Comparison of ENCODE assay signal across 21 cellular contexts in genomic region chr7:24865994-24866615, GRCh38.
A peak's percentile ranks its signal among the peaks of the same experiment; 100 is the strongest.
DNase-seq lines count a peak whose midpoint lies in the region; ATAC-seq, FAIRE-seq and TF ChIP-seq lines count a peak whose summit lies in the region.
"Had no signal": no experiment of that assay in that cellular context is flagged by ENCODE, and none has a peak within 500 bp of the region (broad histone marks: within the 10 kb centered on the region; RNA-seq: fewer than 3 reads in every experiment).

No MANE protein-coding gene starts in this region.

- TF ChIP-seq CTCF in kidney (IDR thresholded peaks at IDR 0.05; ENCODE audit: borderline replicate concordance, extremely low read depth, insufficient read depth): no peak

- peaks cover 0 to 2% of the 10 kb centered on the region in 2 donors for H3K4me1 ChIP-seq in kidney (ENCODE audit: control insufficient read depth in 1 of 2, insufficient read depth in 1 of 2, low read depth in 1 of 2, low read length in 2 of 2)
- H3K4me1 ChIP-seq: esophagus squamous epithelium, uterus had no signal

- H3K9me3 ChIP-seq in kidney (ENCODE audit: control insufficient read depth in 1 of 2, low read length in 2 of 2): no peaks in the 10 kb centered on the region
- H3K9me3 ChIP-seq: BE2C, esophagus squamous epithelium, uterus had no signal

- no peak for FAIRE-seq in kidney (lab: Jason Lieb, UNC)
- FAIRE-seq: A204.1 had no signal

- H3K27ac Mint-ChIP-seq in activated CD4-positive, alpha-beta T cell treated with anti-CD3 and anti-CD28 coated beads, Interleukin-2, amount 10 ng/mL, durations not matched to agents 24 days and 14 days: peak overlapping the region; percentile 93
- H3K27ac Mint-ChIP-seq in activated T-cell treated with anti-CD3 and anti-CD28 coated beads, Interleukin-2, amount 50 U/mL, for 72 hours: peak overlapping the region; percentile 92
- H3K27ac Mint-ChIP-seq: effector memory CD8-positive, alpha-beta T cell; progenitor cell of endocrine pancreas had no signal

- peak; percentile 64 for DNase-seq in activated CD4-positive, alpha-beta T cell treated with anti-CD3 and anti-CD28 coated beads, Interleukin-2, amount 10 ng/mL, durations not matched to agents 24 days and 14 days
- no peak for DNase-seq in activated CD4-positive, alpha-beta T cell treated with anti-CD3 and anti-CD28 coated beads, Interleukin-2, amount 50 U/mL, for 1 hour
- DNase-seq in COLO829 (ENCODE audit: low spot score) (peak; percentile 85), kidney (no peak), T1000 (lab: John Stamatoyannopoulos, UW) (no peak)
- peak; percentile 56 to 61 for DNase-seq in activated T-cell treated with anti-CD3 and anti-CD28 coated beads, Interleukin-2, amount 50 U/mL, for 72 hours
- DNase-seq in stimulated activated CD4-positive, alpha-beta T cell treated with anti-CD3 and anti-CD28 coated beads, Interleukin-2, amount 100 ng/mL, for 48 hours: peak; percentile 16 to 40
- DNase-seq: activated gamma-delta T cell; BE2C; Calu3; effector memory CD8-positive, alpha-beta T cell; esophagus squamous epithelium; left colon; NCI-H1694 treated with DMSO at 0.1 percent for 48 hours; NCI-H345; PC-3; uterus had no signal

- peaks cover 41% of the 10 kb centered on the region for H3K4me1 Mint-ChIP-seq in activated CD4-positive, alpha-beta T cell treated with anti-CD3 and anti-CD28 coated beads, Interleukin-2, amount 10 ng/mL, durations not matched to agents 24 days and 14 days
- H3K4me1 Mint-ChIP-seq in activated T-cell treated with anti-CD3 and anti-CD28 coated beads, Interleukin-2, amount 50 U/mL, for 72 hours (ENCODE audit: low read depth): peaks cover 47% of the 10 kb centered on the region

- H3K36me3 ChIP-seq in kidney (ENCODE audit: control insufficient read depth in 1 of 2, insufficient read depth in 2 of 2, low read length in 2 of 2): peaks cover 0 to 6% of the 10 kb centered on the region in 2 donors
- H3K36me3 ChIP-seq: uterus had no signal

- intact Hi-C loops in activated CD4-positive, alpha-beta T cell treated with anti-CD3 and anti-CD28 coated beads, Interleukin-2, amount 10 ng/mL, durations not matched to agents 24 days and 14 days (cut with micrococcal nuclease): loop anchor here (1.0 to 5.0 kb wide), 8 partner anchors 11 to 226 kb away; partner anchors contain the start of gene OSBPL3
- intact Hi-C loops in kidney (cut with DNase I): no loop called here

- H3K27ac ChIP-seq in kidney (ENCODE audit: low read depth in 2 of 2, low read length in 2 of 2): no peak overlapping the region
- H3K27ac ChIP-seq: esophagus squamous epithelium, skin epidermis, uterus had no signal

- no peak overlapping the region for H3K4me3 ChIP-seq in kidney (ENCODE audit: low read length in 2 of 2)
- H3K4me3 ChIP-seq: esophagus squamous epithelium, skin epidermis, uterus had no signal

- H3K27me3 Mint-ChIP-seq in activated CD4-positive, alpha-beta T cell treated with anti-CD3 and anti-CD28 coated beads, Interleukin-2, amount 10 ng/mL, durations not matched to agents 24 days and 14 days: no peaks in the 10 kb centered on the region
- H3K27me3 Mint-ChIP-seq in activated T-cell treated with anti-CD3 and anti-CD28 coated beads, Interleukin-2, amount 50 U/mL, for 72 hours (ENCODE audit: low read depth): no peaks in the 10 kb centered on the region
- H3K27me3 Mint-ChIP-seq: effector memory CD8-positive, alpha-beta T cell; progenitor cell of endocrine pancreas had no signal

- peak overlapping the region; percentile 30 for H3K4me3 Mint-ChIP-seq in activated CD4-positive, alpha-beta T cell treated with anti-CD3 and anti-CD28 coated beads, Interleukin-2, amount 10 ng/mL, durations not matched to agents 24 days and 14 days
- peak overlapping the region; percentile 64 to 66 for H3K4me3 Mint-ChIP-seq in activated T-cell treated with anti-CD3 and anti-CD28 coated beads, Interleukin-2, amount 50 U/mL, for 72 hours
- H3K4me3 Mint-ChIP-seq: effector memory CD8-positive, alpha-beta T cell had no signal

- peak; percentile 91 to 93 for ATAC-seq in activated T-cell treated with anti-CD3 and anti-CD28 coated beads, Interleukin-2, amount 50 U/mL, for 72 hours (replicated peaks in 1 of 2)
- no peak for ATAC-seq in HG02981 (IDR thresholded peaks at IDR 0.05; ENCODE audit: unreplicated experiment)
- ATAC-seq: effector memory CD8-positive, alpha-beta T cell; left colon; PC-3 had no signal

- peaks cover 85% of the 10 kb centered on the region for H3K36me3 Mint-ChIP-seq in activated CD4-positive, alpha-beta T cell treated with anti-CD3 and anti-CD28 coated beads, Interleukin-2, amount 10 ng/mL, durations not matched to agents 24 days and 14 days (ENCODE audit: low read depth)
- H3K36me3 Mint-ChIP-seq in activated T-cell treated with anti-CD3 and anti-CD28 coated beads, Interleukin-2, amount 50 U/mL, for 72 hours (ENCODE audit: insufficient read depth in 2 of 2): peaks cover 20 to 52% of the 10 kb centered on the region in 2 donors

- peaks cover 13% of the 10 kb centered on the region for H3K9me3 Mint-ChIP-seq in activated CD4-positive, alpha-beta T cell treated with anti-CD3 and anti-CD28 coated beads, Interleukin-2, amount 10 ng/mL, durations not matched to agents 24 days and 14 days
- H3K9me3 Mint-ChIP-seq in activated T-cell treated with anti-CD3 and anti-CD28 coated beads, Interleukin-2, amount 50 U/mL, for 72 hours: peaks cover 0 to 2% of the 10 kb centered on the region in 2 donors
- H3K9me3 Mint-ChIP-seq: effector memory CD8-positive, alpha-beta T cell had no signal

- H3K9ac ChIP-seq in kidney (ENCODE audit: low read length in 2 of 2): no peak overlapping the region

Comparison
In these comparisons a context has a peak if more than half of its experiments do, and no peak if none do; other contexts are left out.
1. DNase-seq: peak in activated CD4-positive, alpha-beta T cell treated with anti-CD3 and anti-CD28 coated beads, Interleukin-2, amount 10 ng/mL, durations not matched to agents 24 days and 14 days (single experiment), COLO829 (single experiment), activated T-cell treated with anti-CD3 and anti-CD28 coated beads, Interleukin-2, amount 50 U/mL, for 72 hours (2 of 2) and stimulated activated CD4-positive, alpha-beta T cell treated with anti-CD3 and anti-CD28 coated beads, Interleukin-2, amount 100 ng/mL, for 48 hours (2 of 2); none in activated CD4-positive, alpha-beta T cell treated with anti-CD3 and anti-CD28 coated beads, Interleukin-2, amount 50 U/mL, for 1 hour (single experiment), kidney (single experiment) and T1000 (single experiment).